ENCODE assay signal across 7 cellular contexts in genomic region chr11:112073941-112074811, GRCh38. TPM values are rescaled to one million over a fixed set of nuclear protein-coding genes. Genes with fewer than 3 reads are reported as not detected.
DNase-seq lines count a peak whose midpoint lies in the region; ATAC-seq, FAIRE-seq and TF ChIP-seq lines count a peak whose summit lies in the region.

TSS of gene NKAPD1 (plus strand) at chr11:112074299. CDS start at chr11:112075575, 1,276 bp downstream.
TSS of gene PIH1D2 (minus strand) at chr11:112074017. CDS start at chr11:112073174, 843 bp downstream.

- peak within 1 kb of the TSS; percentile 85 for H3K4me3 ChIP-seq in GM12878

- CTCF ChIA-PET in GM12878 (lab: Yijun Ruan, JAX) = interaction anchor here (1.2 kb wide), 1 partner anchor 142 kb away, joined by 3 read pairs; no protein-coding TSS in a partner anchor

- intact Hi-C loops in GM12878 (cut with micrococcal nuclease; ENCODE audit: unreplicated experiment) = loop anchor here (1.0 to 2.0 kb wide), 2 partner anchors 12 to 49 kb away; partner anchors contain the start of genes DLAT, SDHD and TIMM8B
- intact Hi-C loops in sciatic nerve (cut with DNase I) = no loop called here

- H3K79me2 ChIP-seq in GM12878 (ENCODE audit: control insufficient read depth, insufficient read depth, low read length) = peaks cover 20% of the 10 kb centered on the region

- no peaks in the 10 kb centered on the region for H3K9me3 ChIP-seq in GM12878 (replicated peaks; ENCODE audit: control insufficient read depth, insufficient read depth, low read length)

- no peak for TF ChIP-seq CTCF in GM12878 (IDR thresholded peaks at IDR 0.05 in 2 of 3, conservative IDR thresholded peaks at IDR 0.05 in 1 of 3; ENCODE audit: control insufficient read depth in 2 of 3, extremely low read depth in 1 of 3, insufficient read depth in 1 of 3, low read depth in 3 of 3, low read length in 3 of 3)

- POLR2A ChIA-PET in GM12878 (lab: Charles Lee) = interaction anchor here (2.8 kb wide), 1 partner anchor 13 kb away, joined by 9 read pairs; the partner anchor contains the start of genes SDHD and TIMM8B

- BruUV-seq in GM12878 (replicated peaks; lab: Mats Ljungman, UMichigan) = no TSS peak

- no peaks in the 10 kb centered on the region for H3K36me3 ChIP-seq in GM12878 (ENCODE audit: control insufficient read depth in 2 of 2, insufficient read depth in 2 of 2, low read length in 1 of 2)

- H3K27me3 ChIP-seq in GM12878 (replicated peaks in 1 of 2; ENCODE audit: control insufficient read depth in 2 of 2, insufficient read depth in 2 of 2, low read length in 1 of 2) = no peaks in the 10 kb centered on the region

- in situ Hi-C loops in GM12878 (cut with MboI) = no loop called here

- WGBS in GM12878 (ENCODE audit: insufficient coverage, insufficient replicate concordance, low lambda C conversion rate, missing lambda C conversion rate) = under 1% methylated on average over 43 of the region's 43 CpGs

- H2AFZ ChIP-seq in GM12878 (ENCODE audit: control insufficient read depth, low read depth, low read length) = peak within 1 kb of the TSS; percentile 94

- H3K4me2 ChIP-seq in GM12878 (ENCODE audit: control insufficient read depth, insufficient read depth) = peak within 1 kb of the TSS; percentile 94

- DNase-seq in GM18507 (ENCODE audit: extremely low spot score, insufficient read length, low read depth) (peak; percentile 64), NCI-H2029 treated with DMSO at 0.1 percent for 48 hours (lab: John Stamatoyannopoulos, UW) (peak; percentile 81), T1000 (lab: John Stamatoyannopoulos, UW) (peak; percentile 66), GM12878 (ENCODE audit: low read depth, low spot score) (peak; percentile 88), iPS DF 19.7 (ENCODE audit: low read depth, low spot score) (peak; percentile 72), sciatic nerve (ENCODE audit: low spot score) (peak; percentile 82)

- H3K4me1 ChIP-seq in GM12878 (ENCODE audit: control insufficient read depth, insufficient read depth, low read length) = 0 out of 2 replicates have a peak, but pooled peaks cover 3% of the 10 kb centered on the region

- RAD21 ChIA-PET in GM12878 (lab: Charles Lee; ENCODE audit: unreplicated experiment) = no interaction called here

- FAIRE-seq in GM18507 (lab: Jason Lieb, UNC) (peak; percentile 86), GM12878 (lab: Jason Lieb, UNC) (peak; percentile 89)

- H4K20me1 ChIP-seq in GM12878 (ENCODE audit: control insufficient read depth, insufficient read depth) = no peaks in the 10 kb centered on the region

- H3K9ac ChIP-seq in GM12878 (ENCODE audit: control insufficient read depth, insufficient read depth, low read length) = peak within 1 kb of the TSS; percentile 94

- no peak for TF ChIP-seq EP300 in GM12878 (IDR thresholded peaks at IDR 0.05; ENCODE audit: borderline replicate concordance in 1 of 2, control insufficient read depth in 1 of 2, low read depth in 2 of 2, low read length in 2 of 2)

- peak; percentile 4; the same call in 1 of the 2 replicates for TF ChIP-seq RAD21 in GM12878 (IDR thresholded peaks at IDR 0.05; ENCODE audit: insufficient read depth, low read depth, low read length)

- SMC1A ChIA-PET in GM12878 (lab: Charles Lee; ENCODE audit: uncharacterized antibody, unreplicated experiment) = interaction anchor here (1.2 to 1.6 kb wide), 2 partner anchors 10 to 12 kb away, joined by 3 to 4 read pairs; partner anchors contain the start of genes SDHD and TIMM8B

- peak; percentile 84 for ATAC-seq in HG02970 (IDR thresholded peaks at IDR 0.05; ENCODE audit: low FRiP score, unreplicated experiment)
- peak; percentile 92 for ATAC-seq in GM12878
- peak; percentile 94 for ATAC-seq in sciatic nerve

- peak within 1 kb of the TSS; percentile 97 for H3K27ac ChIP-seq in GM12878 (ENCODE audit: control insufficient read depth, insufficient read depth)

- TF ChIP-seq POLR2A in GM12878 (IDR thresholded peaks at IDR 0.05; ENCODE audit: low read depth, low read length) = peak; percentile 78

TF ChIP-seq in GM12878, 131 proteins besides CTCF, POLR2A, EP300 and RAD21 (continues in another document):
- TF ChIP-seq SUPT20H (IDR thresholded peaks at IDR 0.05; ENCODE audit: borderline replicate concordance, control insufficient read depth, low read depth, low read length) = no peak
- no peak for TF ChIP-seq POLR2AphosphoS2 (IDR thresholded peaks at IDR 0.05; ENCODE audit: low read depth, low read length)
- TF ChIP-seq REST (IDR thresholded peaks at IDR 0.05; ENCODE audit: low read depth, low read length) = no peak
- no peak for TF ChIP-seq JUND (IDR thresholded peaks at IDR 0.05; ENCODE audit: low read depth, low read length)
- peak; percentile 47; the same call in 1 of the 2 replicates for TF ChIP-seq CHD2 (IDR thresholded peaks at IDR 0.05; ENCODE audit: borderline replicate concordance, low read depth, low read length)
- no peak for TF ChIP-seq CHD4 (IDR thresholded peaks at IDR 0.05)
- TF ChIP-seq EED (IDR thresholded peaks at IDR 0.05; ENCODE audit: low read depth) = peak; percentile 44; the same call in 1 of the 2 replicates
- no peak for TF ChIP-seq CEBPB (IDR thresholded peaks at IDR 0.05; ENCODE audit: borderline replicate concordance in 1 of 2, low read depth in 2 of 2, low read length in 2 of 2)

RNA-seq across cellular contexts. Expression of gene NKAPD1, which starts in this region (rescaled TPM):
- total RNA-seq in GM12878 (2013; cell fraction: nucleolus; rRNA removed) = 30.5 and 33.5 TPM in 2 replicates
- total RNA-seq in GM12878 (2014; rRNA removed) (16.3 and 20.6 TPM in 2 replicates), GM12878 (2014; rRNA removed; fragmentation: Illumina TruSeq; extraction: Trizol) (38.7 TPM in 2 replicates), GM12878 (2021) (18.1 and 19.2 TPM in 2 replicates), sciatic nerve (18.1 TPM)
- polyA plus RNA-seq in GM12878 (2011; ENCODE audit: low read depth) = 23.0 TPM
- polyA plus RNA-seq in GM12878 (2011; rRNA removed) (22.3 and 37.5 TPM in 2 replicates), GM12878 (2014; fragmentation: Illumina TruSeq; extraction: Trizol) (43.3 and 53.9 TPM in 2 replicates), GM12878 (2014; fragmentation: Nextera tagmentation; extraction: Ambion mirVana) (10 to 100 TPM in 1 of 2 experiments, 1 to 10 TPM in 1; 9.6 to 11.5 TPM), GM12878 (2014; rRNA removed) (14.7 and 17.6 TPM in 2 replicates), GM12878 (2016; fragmentation: Nextera tagmentation; extraction: Ambion mirVana) (10 to 100 TPM; 19.2 to 21.5 TPM)
- polyA plus RNA-seq in GM12878 (2011; cell fraction: cytosol; rRNA removed) = 8.9 and 9.2 TPM in 2 replicates
- polyA plus RNA-seq in GM12878 (2011; cell fraction: nucleus; rRNA removed) = 14.9 and 15.0 TPM in 2 replicates
- polyA plus RNA-seq in GM12878 (2012) = 17.5 and 21.9 TPM in 2 replicates
- polyA minus RNA-seq in GM12878 (2011; rRNA and poly(A)+ RNA removed) = 19.4 and 20.2 TPM in 2 replicates
- 9.8 and 12.3 TPM in 2 replicates for polyA minus RNA-seq in GM12878 (2011; cell fraction: cytosol; rRNA and poly(A)+ RNA removed)
- polyA minus RNA-seq in GM12878 (2011; cell fraction: nucleus; rRNA and poly(A)+ RNA removed) = 10.4 and 14.6 TPM in 2 replicates

RNA-seq across cellular contexts. Expression of gene PIH1D2, which starts in this region (rescaled TPM):
- 0.69 and 2.1 TPM in 2 replicates for total RNA-seq in GM12878 (2013; cell fraction: nucleolus; rRNA removed)
- total RNA-seq in GM12878 (2014; rRNA removed) (0.73 and 1.2 TPM in 2 replicates), GM12878 (2014; rRNA removed; fragmentation: Illumina TruSeq; extraction: Trizol) (0.92 and 1.9 TPM in 2 replicates), GM12878 (2021) (0.51 and 0.58 TPM in 2 replicates), sciatic nerve (1.8 TPM)
- polyA plus RNA-seq in GM12878 (2011; ENCODE audit: low read depth) = 1.0 TPM
- polyA plus RNA-seq in GM12878 (2011; rRNA removed) (0.60 and 0.85 TPM in 2 replicates), GM12878 (2014; fragmentation: Illumina TruSeq; extraction: Trizol) (0.90 and 1.4 TPM in 2 replicates), GM12878 (2014; fragmentation: Nextera tagmentation; extraction: Ambion mirVana) (1 to 10 TPM; 1.7 to 3.0 TPM), GM12878 (2014; rRNA removed) (0.32 and 0.73 TPM in 2 replicates), GM12878 (2016; fragmentation: Nextera tagmentation; extraction: Ambion mirVana) (1 to 10 TPM; 2.2 TPM)
- polyA plus RNA-seq in GM12878 (2011; cell fraction: cytosol; rRNA removed) = 0.19 and 0.23 TPM in 2 replicates
- polyA plus RNA-seq in GM12878 (2011; cell fraction: nucleus; rRNA removed) = 0.47 and 0.66 TPM in 2 replicates
- 0.72 and 0.80 TPM in 2 replicates for polyA plus RNA-seq in GM12878 (2012)
- polyA minus RNA-seq in GM12878 (2011; rRNA and poly(A)+ RNA removed) = 0.37 TPM in 1 of 2 replicates, not detected in the other
- not detected in 2 replicates for polyA minus RNA-seq in GM12878 (2011; cell fraction: cytosol; rRNA and poly(A)+ RNA removed)
- polyA minus RNA-seq in GM12878 (2011; cell fraction: nucleus; rRNA and poly(A)+ RNA removed) = 0.24 and 0.67 TPM in 2 replicates

Comparison
In these comparisons a context has a peak if more than half of its experiments do, and no peak if none do; other contexts are left out.
1. Peak in every context shown above with its lines: DNase-seq, ATAC-seq, H3K4me3 ChIP-seq and H3K27ac ChIP-seq.